In genomic region chr14:75022655-75023054, GRCh38 we compare ENCODE assay signal across 9 cellular contexts. TPM values are rescaled to one million over a fixed set of nuclear protein-coding genes. Genes with fewer than 3 reads are reported as not detected.
DNase-seq lines count a peak whose midpoint lies in the region; TF ChIP-seq lines count a peak whose summit lies in the region.
"Had no signal": no experiment of that assay in that cellular context is flagged by ENCODE, and none has a peak within 500 bp of the region (broad histone marks: within the 10 kb centered on the region; RNA-seq: fewer than 3 reads in every experiment).

No MANE protein-coding gene starts in this region.

- no peaks in the 10 kb centered on the region for H3K27me3 Mint-ChIP-seq in progenitor cell of endocrine pancreas
- H3K27me3 Mint-ChIP-seq: activated CD4-positive, alpha-beta memory T cell treated with anti-CD3 and anti-CD28 coated beads, Interleukin-2, amount 10 ng/mL, durations not matched to agents 7 days and 5 days had no signal

- peak; percentile 45 for TF ChIP-seq CTCF in epithelial cell of esophagus (IDR thresholded peaks at IDR 0.05; ENCODE audit: insufficient read depth, low read depth, low read length, missing control alignments)
- TF ChIP-seq CTCF in progenitor cell of endocrine pancreas (IDR thresholded peaks at IDR 0.05; ENCODE audit: unreplicated experiment) = peak; percentile 49

- no peak overlapping the region for H3K4me3 Mint-ChIP-seq in progenitor cell of endocrine pancreas (ENCODE audit: low read depth)
- H3K4me3 Mint-ChIP-seq: activated CD4-positive, alpha-beta memory T cell treated with anti-CD3 and anti-CD28 coated beads, Interleukin-2, amount 10 ng/mL, durations not matched to agents 7 days and 5 days had no signal

- H3K36me3 Mint-ChIP-seq in progenitor cell of endocrine pancreas (ENCODE audit: insufficient read depth) = peaks cover 11% of the 10 kb centered on the region

- no peak overlapping the region for H3K27ac Mint-ChIP-seq in progenitor cell of endocrine pancreas
- H3K27ac Mint-ChIP-seq: activated CD4-positive, alpha-beta memory T cell treated with anti-CD3 and anti-CD28 coated beads, Interleukin-2, amount 10 ng/mL, durations not matched to agents 7 days and 5 days had no signal

- no peak overlapping the region for H3K4me3 ChIP-seq in epithelial cell of esophagus (ENCODE audit: low read length)

- DNase-seq in NCI-H748 (lab: John Stamatoyannopoulos, UW; ENCODE audit: unreplicated experiment) (peak; percentile 10), NCI-H748 treated with DMSO at 0.1 percent for 48 hours (lab: John Stamatoyannopoulos, UW) (no peak), NCI-H2171 (lab: John Stamatoyannopoulos, UW) (peak; percentile 3), epithelial cell of esophagus (ENCODE audit: low read depth) (peak; percentile 26), progenitor cell of endocrine pancreas (ENCODE audit: low spot score, unreplicated experiment) (no peak), NK-92 (lab: John Stamatoyannopoulos, UW; ENCODE audit: unreplicated experiment) (no peak), dedifferentiated amniotic fluid mesenchymal stem cell (ENCODE audit: extremely low spot score) (no peak), SKM-1 treated with dmso at 0.1 percent for 144 hours (lab: John Stamatoyannopoulos, UW; ENCODE audit: unreplicated experiment) (no peak)
- DNase-seq: activated CD4-positive, alpha-beta memory T cell treated with anti-CD3 and anti-CD28 coated beads, Interleukin-2, amount 10 ng/mL, durations not matched to agents 7 days and 5 days had no signal

- no peaks in the 10 kb centered on the region for H3K9me3 Mint-ChIP-seq in progenitor cell of endocrine pancreas (ENCODE audit: low read depth)
- H3K9me3 Mint-ChIP-seq: activated CD4-positive, alpha-beta memory T cell treated with anti-CD3 and anti-CD28 coated beads, Interleukin-2, amount 10 ng/mL, durations not matched to agents 7 days and 5 days had no signal

- H3K4me1 Mint-ChIP-seq in progenitor cell of endocrine pancreas (ENCODE audit: low read depth) = peaks cover 7% of the 10 kb centered on the region
- H3K4me1 Mint-ChIP-seq: activated CD4-positive, alpha-beta memory T cell treated with anti-CD3 and anti-CD28 coated beads, Interleukin-2, amount 10 ng/mL, durations not matched to agents 7 days and 5 days had no signal

RNA-seq across cellular contexts. Expression of gene EIF2B2, which starts 19.9 kb away (rescaled TPM):
- 36.1 and 36.7 TPM in 2 replicates for total RNA-seq in progenitor cell of endocrine pancreas

RNA-seq across cellular contexts. Expression of gene MLH3, which starts 28.6 kb away (rescaled TPM):
- 30.8 TPM in 2 replicates for total RNA-seq in progenitor cell of endocrine pancreas

RNA-seq across cellular contexts. Expression of gene ACYP1, which starts 41.2 kb away (rescaled TPM):
- 19.9 and 21.2 TPM in 2 replicates for total RNA-seq in progenitor cell of endocrine pancreas

RNA-seq across cellular contexts. Expression of gene ZC2HC1C, which starts 46.8 kb away (rescaled TPM):
- 4.8 and 7.5 TPM in 2 replicates for total RNA-seq in progenitor cell of endocrine pancreas

Comparison
In these comparisons a context has a peak if more than half of its experiments do, and no peak if none do; other contexts are left out.
1. DNase-seq: peak in NCI-H748 (single experiment), NCI-H2171 (single experiment) and epithelial cell of esophagus (single experiment); none in NCI-H748 treated with DMSO at 0.1 percent for 48 hours (single experiment), progenitor cell of endocrine pancreas (single experiment), NK-92 (single experiment), dedifferentiated amniotic fluid mesenchymal stem cell (single experiment) and SKM-1 treated with dmso at 0.1 percent for 144 hours (single experiment).